9 cellular contexts compared by ENCODE assay signal in genomic region chr12:122099856-122100255, GRCh38. TPM values are rescaled to one million over a fixed set of nuclear protein-coding genes. Genes with fewer than 3 reads are reported as not detected.
DNase-seq lines count a peak whose midpoint lies in the region; ATAC-seq and TF ChIP-seq lines count a peak whose summit lies in the region.
"Had no signal": no experiment of that assay in that cellular context is flagged by ENCODE, and none has a peak within 500 bp of the region (broad histone marks: within the 10 kb centered on the region; RNA-seq: fewer than 3 reads in every experiment).

No MANE protein-coding gene starts in this region.

- H3K9me3 ChIP-seq in right cardiac atrium (ENCODE audit: control insufficient read depth, low read length) (no peaks in the 10 kb centered on the region), muscle layer of colon (ENCODE audit: low read length) (no peaks in the 10 kb centered on the region), vagina (no peaks in the 10 kb centered on the region), Caco-2 (no peaks in the 10 kb centered on the region)

- no peak overlapping the region for H3K9ac ChIP-seq in muscle layer of colon (ENCODE audit: low read length)

- H3K4me1 ChIP-seq in right cardiac atrium (ENCODE audit: control insufficient read depth, insufficient read depth, low read length) (peaks cover 35% of the 10 kb centered on the region), muscle layer of colon (ENCODE audit: insufficient read depth, low read length) (peaks cover 80% of the 10 kb centered on the region), vagina (peaks cover 67% of the 10 kb centered on the region), Caco-2 (peaks cover 29% of the 10 kb centered on the region)

- H3K4me3 Mint-ChIP-seq in activated CD4-positive, alpha-beta memory T cell treated with anti-CD3 and anti-CD28 coated beads, Interleukin-2, amount 10 ng/mL, durations not matched to agents 7 days and 5 days = no peak overlapping the region
- H3K4me3 Mint-ChIP-seq in Caco-2 (ENCODE audit: unreplicated experiment) = no peak overlapping the region

- H3K9me3 Mint-ChIP-seq in activated CD4-positive, alpha-beta memory T cell treated with anti-CD3 and anti-CD28 coated beads, Interleukin-2, amount 10 ng/mL, durations not matched to agents 7 days and 5 days = no peaks in the 10 kb centered on the region
- H3K9me3 Mint-ChIP-seq in Caco-2 (ENCODE audit: unreplicated experiment) = no peaks in the 10 kb centered on the region

- no TSS peak for BruUV-seq in Caco-2 (replicated peaks; lab: Mats Ljungman, UMichigan)

- intact Hi-C loops in right cardiac atrium (cut with DNase I) (no loop called here), left ventricle myocardium superior (cut with micrococcal nuclease) (no loop called here), vagina (cut with DNase I) (no loop called here), Caco-2 (cut with micrococcal nuclease; ENCODE audit: unreplicated experiment) (loop anchor here (2.0 kb wide), 1 partner anchor 35 kb away; no protein-coding TSS in a partner anchor)

- peaks cover 41% of the 10 kb centered on the region for H3K4me1 Mint-ChIP-seq in activated CD4-positive, alpha-beta memory T cell treated with anti-CD3 and anti-CD28 coated beads, Interleukin-2, amount 10 ng/mL, durations not matched to agents 7 days and 5 days
- H3K4me1 Mint-ChIP-seq in Caco-2 (ENCODE audit: low read depth, unreplicated experiment) = peaks cover 19% of the 10 kb centered on the region

- no peak for TF ChIP-seq POLR2A in vagina (IDR thresholded peaks at IDR 0.05)

- no peak overlapping the region for H3K4me3 ChIP-seq in right cardiac atrium (ENCODE audit: low read length)
- no peak overlapping the region for H3K4me3 ChIP-seq in muscle layer of colon (ENCODE audit: low read depth in 1 of 2, low read length in 2 of 2)
- no peak overlapping the region for H3K4me3 ChIP-seq in vagina
- no peak overlapping the region for H3K4me3 ChIP-seq in Caco-2 (ENCODE audit: low read depth, low read length)

- POLR2A ChIA-PET in activated CD4-positive, alpha-beta memory T cell treated with anti-CD3 and anti-CD28 coated beads, Interleukin-2, amount 10 ng/mL, durations not matched to agents 7 days and 5 days (lab: Charles Lee) = interaction anchor here (0.9 to 2.3 kb wide), 2 partner anchors 17 to 19 kb away, joined by 5 to 8 read pairs; no protein-coding TSS in a partner anchor
- POLR2A ChIA-PET in Caco-2 (lab: Charles Lee) = no interaction called here

- no peaks in the 10 kb centered on the region for H3K27me3 Mint-ChIP-seq in activated CD4-positive, alpha-beta memory T cell treated with anti-CD3 and anti-CD28 coated beads, Interleukin-2, amount 10 ng/mL, durations not matched to agents 7 days and 5 days
- H3K27me3 Mint-ChIP-seq in Caco-2 (ENCODE audit: insufficient read depth, unreplicated experiment) = no peaks in the 10 kb centered on the region

- ATAC-seq in right cardiac atrium (no peak), left ventricle myocardium superior (no peak)

- peak overlapping the region; percentile 62 for H3K27ac Mint-ChIP-seq in activated CD4-positive, alpha-beta memory T cell treated with anti-CD3 and anti-CD28 coated beads, Interleukin-2, amount 10 ng/mL, durations not matched to agents 7 days and 5 days
- no peak overlapping the region for H3K27ac Mint-ChIP-seq in Caco-2 (ENCODE audit: unreplicated experiment)

- peaks cover 9% of the 10 kb centered on the region for H3K36me3 Mint-ChIP-seq in activated CD4-positive, alpha-beta memory T cell treated with anti-CD3 and anti-CD28 coated beads, Interleukin-2, amount 10 ng/mL, durations not matched to agents 7 days and 5 days (ENCODE audit: low read depth)
- peaks cover 6% of the 10 kb centered on the region for H3K36me3 Mint-ChIP-seq in Caco-2 (ENCODE audit: insufficient read depth, unreplicated experiment)

- H3K27ac ChIP-seq in right cardiac atrium (ENCODE audit: low read length) = peak overlapping the region; percentile 35
- H3K27ac ChIP-seq in muscle layer of colon (ENCODE audit: low read depth, low read length) = peak overlapping the region; percentile 18
- H3K27ac ChIP-seq in vagina = peak overlapping the region; percentile 63

- CTCF ChIA-PET in activated CD4-positive, alpha-beta memory T cell treated with anti-CD3 and anti-CD28 coated beads, Interleukin-2, amount 10 ng/mL, durations not matched to agents 7 days and 5 days (lab: Charles Lee) = interaction anchor here (0.8 to 1.6 kb wide), 2 partner anchors 23 to 45 kb away, joined by 3 to 5 read pairs; no protein-coding TSS in a partner anchor
- CTCF ChIA-PET in Caco-2 (lab: Charles Lee) = no interaction called here

- DNase-seq in right cardiac atrium (no peak), left ventricle myocardium superior (no peak), vagina (ENCODE audit: extremely low spot score in 2 of 2) (no peak), Caco-2 (no peak), NCI-H446 treated with DMSO at 0.1 percent for 48 hours (lab: John Stamatoyannopoulos, UW) (no peak)
- no peak for DNase-seq in activated CD4-positive, alpha-beta memory T cell treated with anti-CD3 and anti-CD28 coated beads, Interleukin-2, amount 10 ng/mL, durations not matched to agents 7 days and 5 days
- DNase-seq in activated CD4-positive, alpha-beta T cell treated with anti-CD3 and anti-CD28 coated beads for 4 hours = no peak
- DNase-seq: NCI-H524 treated with DMSO at 0.1 percent for 48 hours had no signal

- WGBS in right cardiac atrium = 46% methylated on average over 3 of the region's 3 CpGs

- H3K36me3 ChIP-seq in muscle layer of colon (ENCODE audit: insufficient read depth, low read length) (no peaks in the 10 kb centered on the region), vagina (no peaks in the 10 kb centered on the region), Caco-2 (ENCODE audit: control insufficient read depth, insufficient read depth, low read length) (no peaks in the 10 kb centered on the region)

- TF ChIP-seq CTCF in vagina (IDR thresholded peaks at IDR 0.05) (no peak), Caco-2 (IDR thresholded peaks at IDR 0.05; ENCODE audit: insufficient read depth in 1 of 2, low read depth in 1 of 2, low read length in 1 of 2, severe bottlenecking in 1 of 2, unreplicated experiment in 1 of 2) (no peak)

- H3K27me3 ChIP-seq in right cardiac atrium (ENCODE audit: control insufficient read depth, insufficient read depth) (no peaks in the 10 kb centered on the region), muscle layer of colon (ENCODE audit: control insufficient read depth in 1 of 2, insufficient read depth in 2 of 2, low read length in 2 of 2) (no peaks in the 10 kb centered on the region), vagina (no peaks in the 10 kb centered on the region), Caco-2 (replicated peaks; ENCODE audit: control insufficient read depth, insufficient read depth, low read length) (no peaks in the 10 kb centered on the region)

RNA-seq across cellular contexts. Expression of gene MLXIP, which starts 21.3 kb away (rescaled TPM):
- total RNA-seq in right cardiac atrium = 10 to 100 TPM; 28.8 to 36.0 (median 33.9) TPM
- polyA plus RNA-seq in right cardiac atrium = 26.4 TPM
- total RNA-seq in left ventricle myocardium superior = 30.2 TPM
- total RNA-seq in activated CD4-positive, alpha-beta memory T cell treated with anti-CD3 and anti-CD28 coated beads, Interleukin-2, amount 10 ng/mL, durations not matched to agents 7 days and 5 days = 10 to 100 TPM; 26.0 to 29.6 TPM
- total RNA-seq in vagina = 16.9 TPM
- total RNA-seq in Caco-2 (2022) = 51.3 and 54.5 TPM in 2 replicates
